ENCODE assay signal across 8 cellular contexts in genomic region chr21:46228345-46229051, GRCh38. TPM values are rescaled to one million over a fixed set of nuclear protein-coding genes. Genes with fewer than 3 reads are reported as not detected.
A peak's percentile ranks its signal among the peaks of the same experiment; 100 is the strongest.
DNase-seq lines count a peak whose midpoint lies in the region; ATAC-seq and TF ChIP-seq lines count a peak whose summit lies in the region.

LSS (minus strand) TSS chr21:46228774; CDS start chr21:46228745, 29 bp downstream.

- H3K4me1 ChIP-seq in thoracic aorta (ENCODE audit: control insufficient read depth in 1 of 2, low read depth in 2 of 2), result peaks cover 30 to 31% of the 10 kb centered on the region in 2 donors

- H3K27ac Mint-ChIP-seq in activated naive CD8-positive, alpha-beta T cell treated with anti-CD3 and anti-CD28 coated beads, Interleukin-2, amount 10 ng/mL, durations not matched to agents 7 days and 5 days, result peak within 1 kb of the TSS; percentile 100
- H3K27ac Mint-ChIP-seq in osteocyte (ENCODE audit: unreplicated experiment), result peak within 1 kb of the TSS; percentile 93

- H3K4me3 ChIP-seq in SU-DHL-6 (ENCODE audit: insufficient read depth, low read length, poor library complexity, severe bottlenecking), result peak within 1 kb of the TSS; percentile 97
- peak within 1 kb of the TSS; percentile 98 for H3K4me3 ChIP-seq in thoracic aorta

- no peaks in the 10 kb centered on the region for H3K9me2 ChIP-seq in SU-DHL-6 (replicated peaks; ENCODE audit: insufficient read depth, low read length)

- H3K9me3 Mint-ChIP-seq in activated naive CD8-positive, alpha-beta T cell treated with anti-CD3 and anti-CD28 coated beads, Interleukin-2, amount 10 ng/mL, durations not matched to agents 7 days and 5 days, result no peaks in the 10 kb centered on the region
- H3K9me3 Mint-ChIP-seq in osteocyte (ENCODE audit: unreplicated experiment), result no peaks in the 10 kb centered on the region

- no peak for TF ChIP-seq CTCF in SU-DHL-6 (IDR thresholded peaks at IDR 0.05; ENCODE audit: insufficient read depth, low read length, poor library complexity, severe bottlenecking)
- TF ChIP-seq CTCF in osteocyte (IDR thresholded peaks at IDR 0.05), result no peak
- no peak for TF ChIP-seq CTCF in thoracic aorta (IDR thresholded peaks at IDR 0.05)

- no peaks in the 10 kb centered on the region for H4K20me1 ChIP-seq in SU-DHL-6 (ENCODE audit: low read depth, low read length)

- H3K36me3 ChIP-seq in SU-DHL-6 (ENCODE audit: low read length) (peaks cover 6% of the 10 kb centered on the region), thoracic aorta (no peaks in the 10 kb centered on the region)

- H3K9me3 ChIP-seq in SU-DHL-6 (ENCODE audit: insufficient read depth, low read length) (no peaks in the 10 kb centered on the region), thoracic aorta (no peaks in the 10 kb centered on the region)

- peaks cover 9% of the 10 kb centered on the region; the same call in 1 of the 2 replicates for H3F3A ChIP-seq in SU-DHL-6 (ENCODE audit: insufficient read depth)

- H3K4me2 ChIP-seq in SU-DHL-6 (ENCODE audit: low read depth, low read length, poor library complexity, severe bottlenecking), result peak within 1 kb of the TSS; percentile 87

- H3K79me2 ChIP-seq in SU-DHL-6 (ENCODE audit: insufficient read depth, low read length), result peaks cover 68% of the 10 kb centered on the region

- DNase-seq in NCI-H1417 (lab: John Stamatoyannopoulos, UW) (peak; percentile 98 to 99 (median 98)), head of caudate nucleus (peak; percentile 93 to 100 (median 98)), osteocyte (ENCODE audit: extremely low spot score, unreplicated experiment) (peak; percentile 100), thoracic aorta (ENCODE audit: low spot score) (peak; percentile 93)
- DNase-seq in activated naive CD8-positive, alpha-beta T cell treated with anti-CD3 and anti-CD28 coated beads, Interleukin-2, amount 10 ng/mL, durations not matched to agents 7 days and 5 days, result peak; percentile 99

- peak; percentile 89 for ATAC-seq in HG02759 (IDR thresholded peaks at IDR 0.05; ENCODE audit: unreplicated experiment)
- ATAC-seq in activated naive CD8-positive, alpha-beta T cell treated with anti-CD3 and anti-CD28 coated beads, Interleukin-2, amount 10 ng/mL, durations not matched to agents 7 days and 5 days (ENCODE audit: low read depth), result peak; percentile 98
- ATAC-seq in thoracic aorta (ENCODE audit: insufficient number of reproducible peaks, low FRiP score, low read depth), result peak; percentile 67

- no peaks in the 10 kb centered on the region for H3K27me3 ChIP-seq in SU-DHL-6 (ENCODE audit: low read length)
- H3K27me3 ChIP-seq in thoracic aorta (replicated peaks; ENCODE audit: insufficient read depth), result no peaks in the 10 kb centered on the region

- intact Hi-C loops in head of caudate nucleus (cut with DNase I), result loop anchor here (5.0 to 10.0 kb wide), 2 partner anchors 59 to 84 kb away; partner anchors contain the start of genes MCM3AP and YBEY

- H2AFZ ChIP-seq in SU-DHL-6 (ENCODE audit: low read depth, low read length, severe bottlenecking), result peak within 1 kb of the TSS; percentile 89

- POLR2A ChIA-PET in activated naive CD8-positive, alpha-beta T cell treated with anti-CD3 and anti-CD28 coated beads, Interleukin-2, amount 10 ng/mL, durations not matched to agents 7 days and 5 days (lab: Charles Lee), result interaction anchor here (0.6 to 1.3 kb wide), 4 partner anchors 12 to 94 kb away, joined by 3 to 5 read pairs (median 4); no protein-coding TSS in a partner anchor

- H3K27ac ChIP-seq in SU-DHL-6 (ENCODE audit: low read depth, low read length), result peak within 1 kb of the TSS; percentile 64
- H3K27ac ChIP-seq in thoracic aorta, result peak within 1 kb of the TSS; percentile 77 to 91

- H3K4me3 Mint-ChIP-seq in activated naive CD8-positive, alpha-beta T cell treated with anti-CD3 and anti-CD28 coated beads, Interleukin-2, amount 10 ng/mL, durations not matched to agents 7 days and 5 days, result peak within 1 kb of the TSS; percentile 99
- H3K4me3 Mint-ChIP-seq in osteocyte (ENCODE audit: unreplicated experiment), result peak within 1 kb of the TSS; percentile 96

- TF ChIP-seq POLR2A in GM10847 (IDR thresholded peaks at IDR 0.05; ENCODE audit: extremely low read depth, insufficient read length), result peak; percentile 69

- H3K36me3 Mint-ChIP-seq in activated naive CD8-positive, alpha-beta T cell treated with anti-CD3 and anti-CD28 coated beads, Interleukin-2, amount 10 ng/mL, durations not matched to agents 7 days and 5 days, result peaks cover 33% of the 10 kb centered on the region
- H3K36me3 Mint-ChIP-seq in osteocyte (ENCODE audit: unreplicated experiment), result peaks cover 24% of the 10 kb centered on the region

- H3K27me3 Mint-ChIP-seq in activated naive CD8-positive, alpha-beta T cell treated with anti-CD3 and anti-CD28 coated beads, Interleukin-2, amount 10 ng/mL, durations not matched to agents 7 days and 5 days, result no peaks in the 10 kb centered on the region
- H3K27me3 Mint-ChIP-seq in osteocyte (ENCODE audit: unreplicated experiment), result no peaks in the 10 kb centered on the region

- H3K4me1 Mint-ChIP-seq in activated naive CD8-positive, alpha-beta T cell treated with anti-CD3 and anti-CD28 coated beads, Interleukin-2, amount 10 ng/mL, durations not matched to agents 7 days and 5 days, result peaks cover 42% of the 10 kb centered on the region
- H3K4me1 Mint-ChIP-seq in osteocyte (ENCODE audit: unreplicated experiment), result peaks cover 42% of the 10 kb centered on the region

- H3K9ac ChIP-seq in SU-DHL-6 (ENCODE audit: low read length), result peak within 1 kb of the TSS; percentile 92

RNA-seq across cellular contexts. Expression of gene LSS, which starts in this region (rescaled TPM):
- 10 to 100 TPM; 57.6 to 66.7 TPM for total RNA-seq in activated naive CD8-positive, alpha-beta T cell treated with anti-CD3 and anti-CD28 coated beads, Interleukin-2, amount 10 ng/mL, durations not matched to agents 7 days and 5 days
- total RNA-seq in osteocyte (92.0 and 101 TPM in 2 replicates), thoracic aorta (100 to 1,000 TPM in 1 of 2 donors, 10 to 100 TPM in 1; 78.1 to 109 TPM)

Comparison
In these comparisons a context has a peak if more than half of its experiments do, and no peak if none do; other contexts are left out.
1. Peak in every context shown above with its lines: DNase-seq, ATAC-seq, H3K4me3 ChIP-seq and H3K27ac ChIP-seq.